Comparison of ENCODE assay signal across 14 cellular contexts in the genomic region with DNA sequence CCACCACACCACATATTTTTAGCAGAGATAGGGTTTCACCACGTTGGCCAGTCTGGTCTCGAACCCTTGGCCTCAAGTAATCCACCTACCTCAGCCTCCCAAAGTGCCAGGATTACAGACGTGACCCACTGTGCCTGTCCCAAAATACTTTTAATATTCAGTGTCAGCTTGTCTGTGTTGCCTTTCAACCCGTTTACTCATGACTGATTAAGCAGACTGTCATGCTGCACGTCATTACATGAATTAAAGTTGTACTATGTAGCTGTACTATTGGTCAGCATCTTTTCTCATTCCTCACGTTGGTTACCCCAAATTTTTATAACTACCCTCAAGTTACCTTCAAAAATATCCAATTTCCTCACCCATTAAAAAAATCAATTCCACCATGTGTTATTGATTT. TPM values are rescaled to one million over a fixed set of nuclear protein-coding genes. Genes with fewer than 3 reads are reported as not detected.
DNase-seq lines count a peak whose midpoint lies in the region; ATAC-seq and TF ChIP-seq lines count a peak whose summit lies in the region.
"Had no signal": no experiment of that assay in that cellular context is flagged by ENCODE, and none has a peak within 500 bp of the region (broad histone marks: within the 10 kb centered on the region; RNA-seq: fewer than 3 reads in every experiment).

No MANE protein-coding gene starts in this region.

- H3K36me3 ChIP-seq in mammary epithelial cell (ENCODE audit: insufficient read depth, low read length) (no peaks in the 10 kb centered on the region), breast epithelium (no peaks in the 10 kb centered on the region), RWPE2 (ENCODE audit: low read depth) (no peaks in the 10 kb centered on the region)
- H3K36me3 ChIP-seq in CD4-positive, alpha-beta memory T cell (ENCODE audit: insufficient read depth, low read length): no peaks in the 10 kb centered on the region

- in situ Hi-C loops in mammary epithelial cell (cut with MboI; ENCODE audit: low sequenced_read_pairs in 2 of 2): no loop called here

- H3K36me3 Mint-ChIP-seq in naive thymus-derived CD8-positive, alpha-beta T cell: peaks cover 0 to 9% (median 6%) of the 10 kb centered on the region in 3 donors
- no peaks in the 10 kb centered on the region for H3K36me3 Mint-ChIP-seq in CD4-positive, alpha-beta memory T cell
- H3K36me3 Mint-ChIP-seq: CD14-positive monocyte; CD8-positive, alpha-beta memory T cell had no signal

- TF ChIP-seq POLR2A in breast epithelium (IDR thresholded peaks at IDR 0.05): no peak

- WGBS in mammary epithelial cell (ENCODE audit: low coverage, missing lambda C conversion rate): 39% methylated on average over 6 of the region's 6 CpGs

- DNase-seq in mammary epithelial cell: peak; percentile 21
- no peak for DNase-seq in breast epithelium (ENCODE audit: low spot score in 2 of 2)
- DNase-seq in RWPE2 (ENCODE audit: low spot score): no peak
- peak; percentile 14 for DNase-seq in fibroblast of mammary gland (ENCODE audit: low read depth)
- no peak for DNase-seq in naive thymus-derived CD8-positive, alpha-beta T cell
- DNase-seq in CD4-positive, alpha-beta memory T cell: no peak
- DNase-seq in DMS153 (lab: John Stamatoyannopoulos, UW): no peak
- DNase-seq: Caco-2; CD8-positive, alpha-beta memory T cell; DMS53 had no signal

- dilution Hi-C loops in mammary epithelial cell (cut with HindIII; ENCODE audit: low sequenced_read_pairs): no loop called here

- H3K27me3 ChIP-seq in mammary epithelial cell (ENCODE audit: insufficient read depth, low read length): no peaks in the 10 kb centered on the region
- no peaks in the 10 kb centered on the region for H3K27me3 ChIP-seq in breast epithelium
- no peaks in the 10 kb centered on the region for H3K27me3 ChIP-seq in RWPE2 (ENCODE audit: insufficient read depth, poor library complexity, severe bottlenecking)
- H3K27me3 ChIP-seq in CD4-positive, alpha-beta memory T cell (ENCODE audit: insufficient read depth, low read length): no peaks in the 10 kb centered on the region

- no peaks in the 10 kb centered on the region for H4K20me1 ChIP-seq in mammary epithelial cell (ENCODE audit: insufficient read depth, low read length)

- H2AFZ ChIP-seq in mammary epithelial cell (ENCODE audit: low read depth, low read length): no peak overlapping the region

- no peaks in the 10 kb centered on the region for H3K4me1 Mint-ChIP-seq in naive thymus-derived CD8-positive, alpha-beta T cell
- H3K4me1 Mint-ChIP-seq in CD4-positive, alpha-beta memory T cell: no peaks in the 10 kb centered on the region
- H3K4me1 Mint-ChIP-seq: CD8-positive, alpha-beta memory T cell had no signal

- peaks cover 0 to 4% (median 0%) of the 10 kb centered on the region in 5 donors for H3K27me3 Mint-ChIP-seq in naive thymus-derived CD8-positive, alpha-beta T cell
- peaks cover 3 to 8% of the 10 kb centered on the region in 2 donors for H3K27me3 Mint-ChIP-seq in CD4-positive, alpha-beta memory T cell

- peaks cover 0 to 17% (median 2%) of the 10 kb centered on the region in 9 donors for H3K9me3 Mint-ChIP-seq in naive thymus-derived CD8-positive, alpha-beta T cell
- H3K9me3 Mint-ChIP-seq in CD4-positive, alpha-beta memory T cell: peaks cover 0 to 9% (median 2%) of the 10 kb centered on the region in 8 donors

- CTCF ChIA-PET in mammary epithelial cell (lab: Charles Lee; ENCODE audit: low non-redundant PET): no interaction called here
- CTCF ChIA-PET in CD4-positive, alpha-beta memory T cell (lab: Charles Lee; ENCODE audit: partially characterized antibody): interaction anchor here (1.2 kb wide), 1 partner anchor 10 kb away, joined by 4 read pairs; no protein-coding TSS in a partner anchor

- POLR2A ChIA-PET in naive thymus-derived CD8-positive, alpha-beta T cell (lab: Charles Lee): no interaction called here
- POLR2A ChIA-PET in CD4-positive, alpha-beta memory T cell (lab: Charles Lee; ENCODE audit: partially characterized antibody): no interaction called here

- H3K4me1 ChIP-seq in mammary epithelial cell (ENCODE audit: insufficient read depth, low read length): peaks cover 8% of the 10 kb centered on the region
- no peaks in the 10 kb centered on the region for H3K4me1 ChIP-seq in breast epithelium
- no peaks in the 10 kb centered on the region for H3K4me1 ChIP-seq in RWPE2 (ENCODE audit: insufficient read depth, poor library complexity, severe bottlenecking)
- H3K4me1 ChIP-seq in CD4-positive, alpha-beta memory T cell (ENCODE audit: insufficient read depth, low read length): no peaks in the 10 kb centered on the region
- H3K4me1 ChIP-seq: Caco-2 had no signal

- TF ChIP-seq CTCF in mammary epithelial cell (conservative IDR thresholded peaks at IDR 0.05 in 1 of 2, IDR thresholded peaks at IDR 0.05 in 1 of 2; ENCODE audit: extremely low read depth in 1 of 2, insufficient read depth in 1 of 2, low read depth in 1 of 2, low read length in 2 of 2) (no peak), breast epithelium (IDR thresholded peaks at IDR 0.05) (no peak), RWPE2 (IDR thresholded peaks at IDR 0.05; ENCODE audit: poor library complexity, severe bottlenecking) (no peak), fibroblast of mammary gland (conservative IDR thresholded peaks at IDR 0.05; ENCODE audit: control insufficient read depth, insufficient read depth, low read depth, low read length) (no peak)

- H3K4me3 ChIP-seq in mammary epithelial cell (replicated peaks in 1 of 3; ENCODE audit: insufficient read depth in 1 of 3, low read depth in 2 of 3, low read length in 3 of 3) (no peak overlapping the region), breast epithelium (no peak overlapping the region), RWPE2 (ENCODE audit: severe bottlenecking) (no peak overlapping the region), fibroblast of mammary gland (ENCODE audit: control insufficient read depth, low read depth, low read length) (no peak overlapping the region)
- H3K4me3 ChIP-seq in CD4-positive, alpha-beta memory T cell (ENCODE audit: low read length in 2 of 2): no peak overlapping the region

- no peaks in the 10 kb centered on the region for H3K79me2 ChIP-seq in mammary epithelial cell (ENCODE audit: insufficient read depth, low read length)

- intact Hi-C loops in mammary epithelial cell (cut with micrococcal nuclease) (no loop called here), breast epithelium (cut with DNase I; ENCODE audit: low total_unique reads) (no loop called here)
- intact Hi-C loops in CD4-positive, alpha-beta memory T cell (cut with micrococcal nuclease): no loop called here

- peak overlapping the region; percentile 38 for H3K4me2 ChIP-seq in mammary epithelial cell (ENCODE audit: insufficient read depth, low read depth, low read length)

- BruUV-seq in mammary epithelial cell (replicated peaks; lab: Mats Ljungman, UMichigan): no TSS peak

- H3K9me3 ChIP-seq in mammary epithelial cell (replicated peaks; ENCODE audit: insufficient read depth, low read length) (no peaks in the 10 kb centered on the region), breast epithelium (no peaks in the 10 kb centered on the region), RWPE2 (ENCODE audit: severe bottlenecking) (no peaks in the 10 kb centered on the region)
- H3K9me3 ChIP-seq in CD4-positive, alpha-beta memory T cell (ENCODE audit: control insufficient read depth in 1 of 2, low read length in 2 of 2): no peaks in the 10 kb centered on the region

- no peak overlapping the region for H3K27ac ChIP-seq in mammary epithelial cell (ENCODE audit: insufficient read depth, low read depth, low read length)
- H3K27ac ChIP-seq in breast epithelium: no peak overlapping the region
- no peak overlapping the region for H3K27ac ChIP-seq in RWPE2 (ENCODE audit: poor library complexity, severe bottlenecking)
- H3K27ac ChIP-seq in CD4-positive, alpha-beta memory T cell (ENCODE audit: low read depth, low read length): no peak overlapping the region
- H3K27ac ChIP-seq: 22Rv1 had no signal

- peak; percentile 46; the same call in 1 of the 3 replicates for ATAC-seq in RWPE2 (ENCODE audit: low read depth)
- no peak for ATAC-seq in naive thymus-derived CD8-positive, alpha-beta T cell
- ATAC-seq: HepG2 had no signal

- no peak overlapping the region for H3K27ac Mint-ChIP-seq in naive thymus-derived CD8-positive, alpha-beta T cell
- H3K27ac Mint-ChIP-seq in CD4-positive, alpha-beta memory T cell: no peak overlapping the region
- H3K27ac Mint-ChIP-seq: CD14-positive monocyte; CD8-positive, alpha-beta memory T cell had no signal

- no peak overlapping the region for H3K9ac ChIP-seq in mammary epithelial cell (ENCODE audit: insufficient read depth, low read length)

- no peak overlapping the region for H3K4me3 Mint-ChIP-seq in naive thymus-derived CD8-positive, alpha-beta T cell
- H3K4me3 Mint-ChIP-seq in CD4-positive, alpha-beta memory T cell: no peak overlapping the region
- H3K4me3 Mint-ChIP-seq: CD14-positive monocyte; CD8-positive, alpha-beta memory T cell had no signal

RNA-seq across cellular contexts. Expression of a gene that starts 48.7 kb away (rescaled TPM):
- total RNA-seq in mammary epithelial cell (not detected), breast epithelium (not detected)
- not detected for polyA plus RNA-seq in mammary epithelial cell
- not detected for polyA minus RNA-seq in mammary epithelial cell
- total RNA-seq in naive thymus-derived CD8-positive, alpha-beta T cell: not detected
- polyA plus RNA-seq in naive thymus-derived CD8-positive, alpha-beta T cell: not detected
- total RNA-seq in CD4-positive, alpha-beta memory T cell: not detected
- not detected for polyA plus RNA-seq in CD4-positive, alpha-beta memory T cell
- total RNA-seq: CD8-positive, alpha-beta memory T cell; HepG2 had no signal
- polyA plus RNA-seq: BJ; CD14-positive monocyte; CD8-positive, alpha-beta memory T cell; HepG2 had no signal

Comparison
In these comparisons a context has a peak if more than half of its experiments do, and no peak if none do; other contexts are left out.
1. DNase-seq: peak in mammary epithelial cell (single experiment) and fibroblast of mammary gland (single experiment); none in breast epithelium (0 of 2), RWPE2 (single experiment), naive thymus-derived CD8-positive, alpha-beta T cell (0 of 10), CD4-positive, alpha-beta memory T cell (0 of 5) and DMS153 (single experiment).